Comparison of ENCODE assay signal across 8 cellular contexts in the genomic region with DNA sequence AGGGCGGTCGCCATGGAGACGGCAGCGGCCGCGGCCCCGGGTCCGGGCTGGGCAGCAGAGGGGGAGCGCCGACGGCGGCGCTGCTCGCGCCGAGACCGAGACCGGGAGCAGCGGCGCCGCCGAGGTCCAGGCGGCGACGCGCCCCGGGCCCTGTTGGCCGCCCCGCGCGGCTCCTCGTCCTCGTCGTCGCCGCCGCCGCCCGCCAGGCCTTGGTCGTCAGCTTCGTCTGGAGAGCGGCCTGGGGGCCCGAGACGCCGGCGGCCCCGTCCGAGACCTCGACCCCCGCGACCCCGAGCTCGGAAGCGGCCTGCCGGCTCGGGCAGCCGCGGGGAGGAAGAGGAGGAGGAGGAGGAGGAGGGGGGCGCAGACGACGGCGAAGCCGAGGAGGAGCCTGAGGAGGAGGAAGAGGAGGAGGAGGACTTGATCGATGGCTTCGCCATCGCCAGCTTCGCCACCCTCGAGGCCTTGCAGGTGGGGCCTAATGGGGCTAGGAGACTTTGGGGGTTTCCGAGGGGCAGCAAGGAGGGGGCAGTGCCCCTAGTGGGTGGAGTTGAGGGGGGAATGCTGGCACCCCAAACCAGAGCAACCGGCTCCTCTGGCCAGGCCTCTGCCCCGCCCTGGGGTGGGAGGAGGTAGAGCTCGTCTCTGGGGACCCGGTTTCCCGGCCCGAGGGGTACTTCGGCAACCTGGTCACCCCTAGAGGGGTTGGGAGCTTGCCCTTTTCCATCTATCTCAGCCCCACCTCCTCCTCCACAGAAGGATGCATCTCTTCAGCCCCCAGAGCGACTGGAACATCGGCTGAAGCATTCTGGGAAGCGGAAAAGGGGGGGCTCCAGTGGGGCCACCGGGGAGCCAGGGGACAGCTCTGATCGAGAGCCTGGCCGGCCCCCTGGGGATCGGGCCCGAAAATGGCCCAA. TPM values are rescaled to one million over a fixed set of nuclear protein-coding genes. Genes with fewer than 3 reads are reported as not detected.
A peak's percentile ranks its signal among the peaks of the same experiment; 100 is the strongest.
DNase-seq lines count a peak whose midpoint lies in the region; ATAC-seq and TF ChIP-seq lines count a peak whose summit lies in the region.

No MANE protein-coding gene starts in this region.

- H2BK12ac ChIP-seq in H9 (ENCODE audit: insufficient read length, low read depth, low read length), result no peak overlapping the region

- H3K27ac Mint-ChIP-seq in H9, result no peak overlapping the region
- peak overlapping the region; percentile 83 for H3K27ac Mint-ChIP-seq in T-helper 1 cell treated with Interleukin-12 subunit alpha and Interleukin-12 subunit beta and Interleukin-4 antibody, amounts not matched to agents 30 μg/mL and 1 μg/mL, for 36 hours

- H3K56ac ChIP-seq in H9 (ENCODE audit: insufficient read length, low read depth, low read length), result no peak overlapping the region

- peaks cover 50% of the 10 kb centered on the region for H3K27me3 Mint-ChIP-seq in H9 (ENCODE audit: low read depth)
- H3K27me3 Mint-ChIP-seq in T-helper 1 cell treated with Interleukin-12 subunit alpha and Interleukin-12 subunit beta and Interleukin-4 antibody, amounts not matched to agents 30 μg/mL and 1 μg/mL, for 36 hours (ENCODE audit: low read depth), result no peaks in the 10 kb centered on the region

- no peaks in the 10 kb centered on the region for H3K23me2 ChIP-seq in H9 (ENCODE audit: insufficient read length, low read depth, low read length, poor library complexity, severe bottlenecking)

- H3K23ac ChIP-seq in H9 (ENCODE audit: insufficient read length, low read depth, low read length), result no peak overlapping the region

- no peaks in the 10 kb centered on the region for H3K4me1 ChIP-seq in H9 (ENCODE audit: insufficient read depth, low read length)

- H2BK5ac ChIP-seq in H9 (ENCODE audit: insufficient read length, low read length), result no peak overlapping the region

- H4K8ac ChIP-seq in H9 (replicated peaks; ENCODE audit: insufficient read length, low read depth, low read length), result no peak overlapping the region

- H3K9me3 Mint-ChIP-seq in H9, result no peaks in the 10 kb centered on the region
- no peaks in the 10 kb centered on the region for H3K9me3 Mint-ChIP-seq in T-helper 1 cell treated with Interleukin-12 subunit alpha and Interleukin-12 subunit beta and Interleukin-4 antibody, amounts not matched to agents 30 μg/mL and 1 μg/mL, for 36 hours

- in situ Hi-C loops in T47D (cut with HindIII; ENCODE audit: low pct_unique_long_range_greater_than_20kb, low sequenced_read_pairs), result no loop called here

- H3K27ac ChIP-seq in H9 (ENCODE audit: insufficient read length, low read depth, low read length) (no peak overlapping the region), layer of hippocampus (ENCODE audit: low read depth, low read length) (peak overlapping the region; percentile 100)

- H3T11ph ChIP-seq in H9 (ENCODE audit: low read length), result no peak overlapping the region

- no peak overlapping the region for H4K91ac ChIP-seq in H9 (ENCODE audit: insufficient read length, low read depth, low read length)

- no peaks in the 10 kb centered on the region for H3K9me3 ChIP-seq in H9 (ENCODE audit: control insufficient read depth, low read depth, low read length)

- peaks cover 5 to 12% of the 10 kb centered on the region in 2 experiments for H3K4me1 Mint-ChIP-seq in H9
- H3K4me1 Mint-ChIP-seq in T-helper 1 cell treated with Interleukin-12 subunit alpha and Interleukin-12 subunit beta and Interleukin-4 antibody, amounts not matched to agents 30 μg/mL and 1 μg/mL, for 36 hours (ENCODE audit: low read depth), result peaks cover 41% of the 10 kb centered on the region

- no peak overlapping the region for H3K4ac ChIP-seq in H9 (ENCODE audit: low read depth, low read length)

- H3K4me3 Mint-ChIP-seq in H9, result peak overlapping the region; percentile 58 to 77
- H3K4me3 Mint-ChIP-seq in T-helper 1 cell treated with Interleukin-12 subunit alpha and Interleukin-12 subunit beta and Interleukin-4 antibody, amounts not matched to agents 30 μg/mL and 1 μg/mL, for 36 hours, result peak overlapping the region; percentile 86

- WGBS in H9 (ENCODE audit: extremely low coverage, insufficient read length, low lambda C conversion rate), result no CpG with 5 or more reads among the region's 84 CpGs

- DNase-seq in H9 (no peak), T47D (ENCODE audit: low read depth in 1 of 2, low spot score in 1 of 2) (peak; percentile 34 to 77), AML-193 (lab: John Stamatoyannopoulos, UW) (no peak), NCI-H524 treated with DMSO at 0.1 percent for 48 hours (lab: John Stamatoyannopoulos, UW) (no peak)
- DNase-seq in stimulated activated CD8-positive, alpha-beta memory T cell treated with anti-CD3 and anti-CD28 coated beads, Interleukin-12 subunit alpha, Interleukin-12 subunit beta, amount 100 ng/mL, for 1 hour (ENCODE audit: low read depth), result peak; percentile 33

- H3K4me2 ChIP-seq in H9 (ENCODE audit: insufficient read depth, insufficient read length, low read length), result peak overlapping the region; percentile 43

- no peaks in the 10 kb centered on the region for H3K79me2 ChIP-seq in H9 (ENCODE audit: insufficient read depth, low read length)

- H2AK5ac ChIP-seq in H9 (ENCODE audit: insufficient read length, low read length), result no peak overlapping the region

- H3K18ac ChIP-seq in H9 (ENCODE audit: insufficient read length, low read depth, low read length), result no peak overlapping the region

- H3K27me3 ChIP-seq in H9 (ENCODE audit: insufficient read depth, low read length), result peaks cover 6% of the 10 kb centered on the region; the same call in 1 of the 2 replicates
- no peaks in the 10 kb centered on the region for H3K27me3 ChIP-seq in layer of hippocampus (ENCODE audit: control insufficient read depth, insufficient read depth, low read length)

- H4K5ac ChIP-seq in H9 (ENCODE audit: insufficient read length, low read depth, low read length), result no peak overlapping the region

- no peak overlapping the region; the same call in 1 of the 2 replicates for H3K14ac ChIP-seq in H9 (ENCODE audit: insufficient read depth, low read length)

- H3K9ac ChIP-seq in H9 (ENCODE audit: extremely low read depth, insufficient read length, low read length), result no peak overlapping the region

- no peak overlapping the region for H2BK120ac ChIP-seq in H9 (ENCODE audit: low read depth, low read length, poor library complexity, severe bottlenecking)

- no peak for TF ChIP-seq CTCF in H9 (conservative IDR thresholded peaks at IDR 0.05)

- no peak overlapping the region for H2AFZ ChIP-seq in H9 (ENCODE audit: low read length)

- H2BK20ac ChIP-seq in H9 (ENCODE audit: low read depth, low read length, poor library complexity, severe bottlenecking), result no peak overlapping the region

- H3K79me1 ChIP-seq in H9 (ENCODE audit: insufficient read depth, low read depth, low read length, poor library complexity, severe bottlenecking), result no peaks in the 10 kb centered on the region

- no peaks in the 10 kb centered on the region for H4K20me1 ChIP-seq in H9 (ENCODE audit: control insufficient read depth, insufficient read depth, insufficient read length)

- ATAC-seq in HG03159 (IDR thresholded peaks at IDR 0.05; ENCODE audit: unreplicated experiment), result no peak

- no peak overlapping the region for H2BK15ac ChIP-seq in H9 (ENCODE audit: low read depth, low read length)

- peaks cover 11 to 49% (median 43%) of the 10 kb centered on the region in 3 experiments for H3K36me3 Mint-ChIP-seq in H9 (ENCODE audit: insufficient read depth in 1 of 3, low read depth in 3 of 3)
- peaks cover 40% of the 10 kb centered on the region for H3K36me3 Mint-ChIP-seq in T-helper 1 cell treated with Interleukin-12 subunit alpha and Interleukin-12 subunit beta and Interleukin-4 antibody, amounts not matched to agents 30 μg/mL and 1 μg/mL, for 36 hours (ENCODE audit: low read depth)

RNA-seq across cellular contexts. Expression of a gene that starts 1.5 kb away (rescaled TPM):
- 12.6 and 16.8 TPM in 2 replicates for total RNA-seq in H9 (2021)

RNA-seq across cellular contexts. Expression of a gene that starts 9.0 kb away (rescaled TPM):
- 11.6 and 13.6 TPM in 2 replicates for total RNA-seq in H9 (2021)

RNA-seq across cellular contexts. Expression of a gene that starts 39.2 kb away (rescaled TPM):
- total RNA-seq in H9 (2021), result 63.1 and 65.5 TPM in 2 replicates

RNA-seq across cellular contexts. Expression of a gene that starts 49.6 kb away (rescaled TPM):
- total RNA-seq in H9 (2021), result 21.1 and 21.9 TPM in 2 replicates

Comparison
In these comparisons a context has a peak if more than half of its experiments do, and no peak if none do; other contexts are left out.
1. DNase-seq: peak in T47D (2 of 2) and stimulated activated CD8-positive, alpha-beta memory T cell treated with anti-CD3 and anti-CD28 coated beads, Interleukin-12 subunit alpha, Interleukin-12 subunit beta, amount 100 ng/mL, for 1 hour (single experiment); none in H9 (single experiment), AML-193 (0 of 2) and NCI-H524 treated with DMSO at 0.1 percent for 48 hours (single experiment).